ENCODE assay signal across 8 cellular contexts in genomic region chr5:181160144-181160754, GRCh38. TPM values are rescaled to one million over a fixed set of nuclear protein-coding genes. Genes with fewer than 3 reads are reported as not detected.
DNase-seq lines count a peak whose midpoint lies in the region; ATAC-seq and TF ChIP-seq lines count a peak whose summit lies in the region.

No MANE protein-coding gene starts in this region.

- ATAC-seq in GM21717 (IDR thresholded peaks at IDR 0.05; ENCODE audit: unreplicated experiment), result peak; percentile 63

- POLR2A ChIA-PET in Caco-2 (lab: Charles Lee), result no interaction called here

- H3K4me1 ChIP-seq in Caco-2, result peaks cover 11% of the 10 kb centered on the region
- H3K4me1 ChIP-seq in stomach smooth muscle (ENCODE audit: control insufficient read depth, insufficient read depth, low read length), result peaks cover 9% of the 10 kb centered on the region

- H3K4me3 ChIP-seq in Caco-2 (ENCODE audit: low read depth, low read length), result no peak overlapping the region
- H3K4me3 ChIP-seq in epithelial cell of esophagus (ENCODE audit: low read length), result peak overlapping the region; percentile 8
- peak overlapping the region; percentile 59 to 61 for H3K4me3 ChIP-seq in stomach smooth muscle (ENCODE audit: low read length in 2 of 2)

- peak overlapping the region; percentile 61 for H3K4me3 Mint-ChIP-seq in Caco-2 (ENCODE audit: unreplicated experiment)
- H3K4me3 Mint-ChIP-seq in neural crest cell, result peak overlapping the region; percentile 44

- H3K4me1 Mint-ChIP-seq in Caco-2 (ENCODE audit: low read depth, unreplicated experiment), result peaks cover 7% of the 10 kb centered on the region
- H3K4me1 Mint-ChIP-seq in neural crest cell, result peaks cover 14% of the 10 kb centered on the region

- DNase-seq in Caco-2 (peak; percentile 55 to 73), NCI-H345 (lab: John Stamatoyannopoulos, UW) (peak; percentile 72), epithelial cell of esophagus (ENCODE audit: low read depth) (peak; percentile 64), neural crest cell (ENCODE audit: low read depth, low spot score) (no peak), NOMO-1 treated with dmso at 0.1 percent for 144 hours (lab: John Stamatoyannopoulos, UW; ENCODE audit: unreplicated experiment) (no peak)
- peak; percentile 61 for DNase-seq in activated CD8-positive, alpha-beta memory T cell treated with anti-CD3 and anti-CD28 coated beads, Interleukin-2, amount 50 U/mL, for 1 hour (ENCODE audit: extremely low read depth)

- intact Hi-C loops in Caco-2 (cut with micrococcal nuclease; ENCODE audit: unreplicated experiment), result no loop called here

- H3K27me3 Mint-ChIP-seq in Caco-2 (ENCODE audit: insufficient read depth, unreplicated experiment) (peaks cover 3% of the 10 kb centered on the region), neural crest cell (ENCODE audit: low read depth) (peaks cover 78% of the 10 kb centered on the region)

- CTCF ChIA-PET in Caco-2 (lab: Charles Lee), result interaction anchor here (0.6 kb wide), 1 partner anchor 100 kb away, joined by 3 read pairs; the partner anchor contains the start of gene TRIM52

- H3K36me3 ChIP-seq in Caco-2 (ENCODE audit: control insufficient read depth, insufficient read depth, low read length) (no peaks in the 10 kb centered on the region), stomach smooth muscle (ENCODE audit: control insufficient read depth in 2 of 2, insufficient read depth in 2 of 2, low read length in 2 of 2) (no peaks in the 10 kb centered on the region)

- no peaks in the 10 kb centered on the region for H3K9me3 ChIP-seq in Caco-2
- no peaks in the 10 kb centered on the region for H3K9me3 ChIP-seq in stomach smooth muscle (ENCODE audit: control insufficient read depth in 2 of 2, low read length in 2 of 2)

- H3K36me3 Mint-ChIP-seq in Caco-2 (ENCODE audit: insufficient read depth, unreplicated experiment) (peaks cover 4% of the 10 kb centered on the region), neural crest cell (ENCODE audit: low read depth) (no peaks in the 10 kb centered on the region)

- TF ChIP-seq CTCF in Caco-2 (IDR thresholded peaks at IDR 0.05; ENCODE audit: insufficient read depth in 1 of 2, low read depth in 1 of 2, low read length in 1 of 2, severe bottlenecking in 1 of 2, unreplicated experiment in 1 of 2) (no peak), epithelial cell of esophagus (IDR thresholded peaks at IDR 0.05; ENCODE audit: insufficient read depth, low read depth, low read length, missing control alignments) (no peak), neural crest cell (conservative IDR thresholded peaks at IDR 0.05) (no peak)

- H3K9me3 Mint-ChIP-seq in Caco-2 (ENCODE audit: unreplicated experiment) (no peaks in the 10 kb centered on the region), neural crest cell (no peaks in the 10 kb centered on the region)

- peak overlapping the region; percentile 69 for H3K27ac ChIP-seq in stomach smooth muscle (ENCODE audit: low read length)

- BruUV-seq in Caco-2 (replicated peaks; lab: Mats Ljungman, UMichigan), result TSS peak; percentile 71

- H3K9ac ChIP-seq in stomach smooth muscle (ENCODE audit: low read length in 2 of 2), result peak overlapping the region; percentile 61 to 71

- H3K27me3 ChIP-seq in Caco-2 (replicated peaks; ENCODE audit: control insufficient read depth, insufficient read depth, low read length), result no peaks in the 10 kb centered on the region
- peaks cover 4 to 11% of the 10 kb centered on the region in 2 donors for H3K27me3 ChIP-seq in stomach smooth muscle (ENCODE audit: control insufficient read depth in 1 of 2, insufficient read depth in 2 of 2, low read length in 2 of 2)

- H3K27ac Mint-ChIP-seq in Caco-2 (ENCODE audit: unreplicated experiment) (peak overlapping the region; percentile 56), neural crest cell (ENCODE audit: unreplicated experiment) (no peak overlapping the region)

RNA-seq across cellular contexts. Expression of gene OR2V2, which starts 12.9 kb away (rescaled TPM):
- total RNA-seq in Caco-2 (2022), result not detected in 2 replicates
- not detected in 2 replicates for total RNA-seq in neural crest cell

RNA-seq across cellular contexts. Expression of gene OR2V1, which starts 29.3 kb away (rescaled TPM):
- total RNA-seq in Caco-2 (2022) (not detected in 2 replicates), neural crest cell (not detected in 2 replicates)

RNA-seq across cellular contexts. Expression of gene TRIM7, which starts 44.7 kb away (rescaled TPM):
- 0.86 and 1.0 TPM in 2 replicates for total RNA-seq in Caco-2 (2022)
- not detected in 2 replicates for total RNA-seq in neural crest cell

Comparison
In these comparisons a context has a peak if more than half of its experiments do, and no peak if none do; other contexts are left out.
1. DNase-seq: peak in Caco-2 (2 of 2), NCI-H345 (single experiment), activated CD8-positive, alpha-beta memory T cell treated with anti-CD3 and anti-CD28 coated beads, Interleukin-2, amount 50 U/mL, for 1 hour (single experiment) and epithelial cell of esophagus (single experiment); none in neural crest cell (single experiment) and NOMO-1 treated with dmso at 0.1 percent for 144 hours (single experiment).